Comparison of ENCODE assay signal across 1 cellular context in the genomic region with DNA sequence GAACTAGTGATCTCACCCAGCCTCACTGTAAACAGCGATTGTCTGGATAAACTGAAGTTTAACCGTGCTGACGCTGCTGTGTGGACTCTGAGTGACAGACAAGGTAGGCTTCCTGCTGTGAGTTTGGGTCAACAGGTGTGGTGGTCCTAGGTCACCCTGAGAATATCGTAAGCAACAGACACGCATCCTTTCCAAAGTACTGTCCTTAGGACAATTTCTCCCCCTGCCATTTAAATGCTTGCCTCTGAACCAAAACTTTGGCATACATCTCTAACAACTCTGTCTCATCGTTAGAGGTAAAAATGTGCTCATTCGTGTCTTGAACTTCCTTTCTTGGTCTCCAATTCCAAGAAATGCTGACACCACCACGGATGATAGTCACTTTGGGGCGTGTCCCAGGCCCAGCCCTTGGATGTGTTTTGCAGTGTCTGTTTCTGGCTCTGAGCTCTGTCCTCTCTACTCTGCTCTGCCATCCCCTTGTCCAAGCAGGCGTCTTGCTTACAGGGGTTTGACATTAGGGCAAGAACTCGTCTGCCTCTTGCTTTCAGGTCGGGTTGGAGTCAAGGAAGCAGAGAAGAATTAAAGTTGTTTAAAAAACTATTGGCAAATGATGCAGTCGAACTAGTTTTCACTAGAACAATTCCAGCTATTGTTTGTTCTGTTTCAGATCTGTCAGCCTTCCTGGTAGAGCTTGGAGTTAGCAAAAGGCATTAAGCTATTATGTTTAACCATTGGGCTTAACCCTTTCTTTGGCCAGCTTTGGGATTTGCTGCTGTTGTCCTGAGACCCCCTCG.
TF ChIP-seq lines count a peak whose summit lies in the region.

No MANE protein-coding gene starts in this region.

TF ChIP-seq in K562, 482 proteins besides CTCF, POLR2A, EP300 and RAD21 (continued from another document):
- TF ChIP-seq, protein P1, sequence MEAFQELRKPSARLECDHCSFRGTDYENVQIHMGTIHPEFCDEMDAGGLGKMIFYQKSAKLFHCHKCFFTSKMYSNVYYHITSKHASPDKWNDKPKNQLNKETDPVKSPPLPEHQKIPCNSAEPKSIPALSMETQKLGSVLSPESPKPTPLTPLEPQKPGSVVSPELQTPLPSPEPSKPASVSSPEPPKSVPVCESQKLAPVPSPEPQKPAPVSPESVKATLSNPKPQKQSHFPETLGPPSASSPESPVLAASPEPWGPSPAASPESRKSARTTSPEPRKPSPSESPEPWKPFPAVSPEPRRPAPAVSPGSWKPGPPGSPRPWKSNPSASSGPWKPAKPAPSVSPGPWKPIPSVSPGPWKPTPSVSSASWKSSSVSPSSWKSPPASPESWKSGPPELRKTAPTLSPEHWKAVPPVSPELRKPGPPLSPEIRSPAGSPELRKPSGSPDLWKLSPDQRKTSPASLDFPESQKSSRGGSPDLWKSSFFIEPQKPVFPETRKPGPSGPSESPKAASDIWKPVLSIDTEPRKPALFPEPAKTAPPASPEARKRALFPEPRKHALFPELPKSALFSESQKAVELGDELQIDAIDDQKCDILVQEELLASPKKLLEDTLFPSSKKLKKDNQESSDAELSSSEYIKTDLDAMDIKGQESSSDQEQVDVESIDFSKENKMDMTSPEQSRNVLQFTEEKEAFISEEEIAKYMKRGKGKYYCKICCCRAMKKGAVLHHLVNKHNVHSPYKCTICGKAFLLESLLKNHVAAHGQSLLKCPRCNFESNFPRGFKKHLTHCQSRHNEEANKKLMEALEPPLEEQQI (IDR thresholded peaks at IDR 0.05), result no peak
- TF ChIP-seq HDAC2 (IDR thresholded peaks at IDR 0.05) (peak; percentile 54; the same call in 1 of the 2 replicates), CREM (IDR thresholded peaks at IDR 0.05; ENCODE audit: low read depth) (peak; percentile 52), NBN (IDR thresholded peaks at IDR 0.05; ENCODE audit: low read depth) (peak; percentile 36; the same call in 1 of the 2 replicates), NRF1 (conservative IDR thresholded peaks at IDR 0.05 in 1 of 2, IDR thresholded peaks at IDR 0.05 in 1 of 2) (0 out of 4 replicates have a peak, but pooled peaks of 1 of the 2 experiments have one; percentile 25), ZNF766 (CRISPR knock-in tag; conservative IDR thresholded peaks at IDR 0.05) (0 out of 2 replicates have a peak, but pooled peaks have one; percentile 3), EP400 (IDR thresholded peaks at IDR 0.05) (peak; percentile 28; the same call in 1 of the 2 replicates), CREB1 (IDR thresholded peaks at IDR 0.05) (peak; percentile 32; the same call in 1 of the 2 replicates), CREB1 (CRISPR knock-in tag; IDR thresholded peaks at IDR 0.05) (peak; percentile 48; the same call in 1 of the 2 replicates), FOXK2 (conservative IDR thresholded peaks at IDR 0.05 in 1 of 2, IDR thresholded peaks at IDR 0.05 in 1 of 2; ENCODE audit: low read depth in 2 of 2) (peak; percentile 47 to 73; a peak in 1 of 4 replicates), CXXC5 (CRISPR knock-in tag; IDR thresholded peaks at IDR 0.05) (0 out of 2 replicates have a peak, but pooled peaks have one; percentile 10), ATF7 (IDR thresholded peaks at IDR 0.05) (peak; percentile 86), HOXB6 (CRISPR knock-in tag; IDR thresholded peaks at IDR 0.05; ENCODE audit: borderline replicate concordance) (no peak), STAT5A (IDR thresholded peaks at IDR 0.05; ENCODE audit: borderline replicate concordance, low read length) (peak; percentile 86), SNAPC5 (CRISPR knock-in tag; IDR thresholded peaks at IDR 0.05) (no peak), ZNF584 (CRISPR knock-in tag; IDR thresholded peaks at IDR 0.05; ENCODE audit: low read depth) (peak; percentile 32; the same call in 1 of the 2 replicates), MAFF (IDR thresholded peaks at IDR 0.05; ENCODE audit: low read length) (peak; percentile 70; the same call in 1 of the 2 replicates), HDAC1 (IDR thresholded peaks at IDR 0.05) (0 out of 4 replicates have a peak, but pooled peaks of 1 of the 2 experiments have one; percentile 9), LEF1 (IDR thresholded peaks at IDR 0.05) (peak; percentile 92), ARID1B (IDR thresholded peaks at IDR 0.05) (peak; percentile 73), SRF (CRISPR knock-in tag; IDR thresholded peaks at IDR 0.05) (peak in 1 of 2 experiments; percentile 36; a peak in 1 of 4 replicates), JUN (IDR thresholded peaks at IDR 0.05; ENCODE audit: borderline replicate concordance, low read depth, low read length) (0 out of 2 replicates have a peak, but pooled peaks have one; percentile 9), JUN (CRISPR knock-in tag; IDR thresholded peaks at IDR 0.05; ENCODE audit: borderline replicate concordance) (no peak), ZNF316 (IDR thresholded peaks at IDR 0.05) (peak; percentile 90)
- TF ChIP-seq, protein P2, sequence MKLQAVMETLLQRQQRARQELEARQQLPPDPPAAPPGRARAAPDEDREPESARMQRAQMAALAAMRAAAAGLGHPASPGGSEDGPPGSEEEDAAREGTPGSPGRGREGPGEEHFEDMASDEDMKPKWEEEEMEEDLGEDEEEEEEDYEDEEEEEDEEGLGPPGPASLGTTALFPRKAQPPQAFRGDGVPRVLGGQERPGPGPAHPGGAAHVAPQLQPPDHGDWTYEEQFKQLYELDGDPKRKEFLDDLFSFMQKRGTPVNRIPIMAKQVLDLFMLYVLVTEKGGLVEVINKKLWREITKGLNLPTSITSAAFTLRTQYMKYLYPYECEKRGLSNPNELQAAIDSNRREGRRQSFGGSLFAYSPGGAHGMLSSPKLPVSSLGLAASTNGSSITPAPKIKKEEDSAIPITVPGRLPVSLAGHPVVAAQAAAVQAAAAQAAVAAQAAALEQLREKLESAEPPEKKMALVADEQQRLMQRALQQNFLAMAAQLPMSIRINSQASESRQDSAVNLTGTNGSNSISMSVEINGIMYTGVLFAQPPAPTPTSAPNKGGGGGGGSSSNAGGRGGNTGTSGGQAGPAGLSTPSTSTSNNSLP (IDR thresholded peaks at IDR 0.05; ENCODE audit: borderline replicate concordance, low read depth, low read length), result no peak
